25 cellular contexts compared by ENCODE assay signal in the genomic region with DNA sequence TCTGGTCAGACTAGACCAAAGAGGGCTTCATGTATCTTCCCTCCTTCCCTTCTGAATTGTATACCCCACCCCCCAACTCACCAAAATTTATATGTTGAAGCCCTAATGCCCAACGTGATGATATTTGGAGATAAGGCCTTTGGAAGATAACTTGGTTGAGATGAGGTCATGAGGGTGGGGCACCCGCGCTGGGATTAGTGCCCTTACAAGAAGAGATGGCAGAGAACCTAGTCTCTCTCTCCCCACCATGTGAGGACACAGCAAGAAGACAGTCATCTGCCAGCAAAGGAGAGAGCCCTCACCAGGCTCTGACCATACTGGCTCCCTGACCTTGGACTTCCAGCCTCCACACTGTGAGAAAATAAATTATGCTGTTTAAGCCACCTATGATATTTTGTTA. TPM values are rescaled to one million over a fixed set of nuclear protein-coding genes. Genes with fewer than 3 reads are reported as not detected.
"Had no signal": no experiment of that assay in that cellular context is flagged by ENCODE, and none has a peak within 500 bp of the region (broad histone marks: within the 10 kb centered on the region; RNA-seq: fewer than 3 reads in every experiment).

No MANE protein-coding gene starts in this region.

- H3K4me3 Mint-ChIP-seq: dendritic cell treated with granulocyte-macrophage colony-stimulating factor and Interleukin-4, amounts not matched to agents 40 ng/mL and 50 ng/mL, for 4 days; effector memory CD8-positive, alpha-beta T cell; natural killer cell; neural crest cell; stimulated activated naive B cell treated with anti-CD40 and anti-IgM and Interleukin-4, amounts not matched to agents 10 μg/mL and 1 μg/mL and 100 μg/mL, for 72 hours; stimulated activated naive CD8-positive, alpha-beta T cell treated with anti-CD3 and anti-CD28 coated beads, Interleukin-15, amount 100 ng/mL, for 72 hours had no signal

- H3K27ac ChIP-seq: foreskin keratinocyte, ovary, spleen, thoracic aorta had no signal

- ATAC-seq: effector memory CD8-positive, alpha-beta T cell; foreskin keratinocyte; left lobe of liver; natural killer cell; right cardiac atrium; stimulated activated naive B cell treated with anti-CD40 and anti-IgM and Interleukin-4, amounts not matched to agents 10 μg/mL and 1 μg/mL and 100 μg/mL, for 72 hours; stimulated activated naive CD8-positive, alpha-beta T cell treated with anti-CD3 and anti-CD28 coated beads, Interleukin-15, amount 100 ng/mL, for 72 hours had no signal

- DNase-seq: effector memory CD8-positive, alpha-beta T cell; erythroblast; foreskin keratinocyte; head of caudate nucleus; hippocampal formation; kidney glomerular epithelial cell; mammary epithelial cell; natural killer cell; nucleus accumbens; spleen; stimulated activated CD4-positive, alpha-beta T cell treated with anti-CD3 and anti-CD28 coated beads, Interleukin-15, amount 100 ng/mL, for 24 hours; stimulated activated CD4-positive, alpha-beta T cell treated with anti-CD3 and anti-CD28 coated beads, Interleukin-1b, Interleukin-23, amount 100 ng/mL, for 48 hours; stimulated activated CD4-positive, alpha-beta T cell treated with anti-CD3 and anti-CD28 coated beads, Interleukin-4, amount 100 ng/mL, for 24 hours; stimulated activated naive B cell treated with anti-CD40 and anti-IgM and Interleukin-4, amounts not matched to agents 10 μg/mL and 1 μg/mL and 100 μg/mL, for 72 hours; stimulated activated naive CD8-positive, alpha-beta T cell treated with anti-CD3 and anti-CD28 coated beads, Interleukin-15, amount 100 ng/mL, for 72 hours; trophoblast cell had no signal

- H3K27me3 ChIP-seq: foreskin keratinocyte, ovary, spleen had no signal

- H3K9me3 ChIP-seq: thoracic aorta had no signal

- H3K4me1 Mint-ChIP-seq: neural crest cell; stimulated activated naive B cell treated with anti-CD40 and anti-IgM and Interleukin-4, amounts not matched to agents 10 μg/mL and 1 μg/mL and 100 μg/mL, for 72 hours had no signal

- H3K36me3 ChIP-seq: ovary had no signal

- H3K4me3 ChIP-seq: ovary, spleen, thoracic aorta had no signal

- H3K4me1 ChIP-seq: foreskin keratinocyte had no signal

- H3K9me3 Mint-ChIP-seq: effector memory CD8-positive, alpha-beta T cell; stimulated activated naive B cell treated with anti-CD40 and anti-IgM and Interleukin-4, amounts not matched to agents 10 μg/mL and 1 μg/mL and 100 μg/mL, for 72 hours had no signal

- H3K27me3 Mint-ChIP-seq: dendritic cell treated with granulocyte-macrophage colony-stimulating factor and Interleukin-4, amounts not matched to agents 40 ng/mL and 50 ng/mL, for 4 days; effector memory CD8-positive, alpha-beta T cell; progenitor cell of endocrine pancreas; stimulated activated naive B cell treated with anti-CD40 and anti-IgM and Interleukin-4, amounts not matched to agents 10 μg/mL and 1 μg/mL and 100 μg/mL, for 72 hours; stimulated activated naive CD8-positive, alpha-beta T cell treated with anti-CD3 and anti-CD28 coated beads, Interleukin-15, amount 100 ng/mL, for 72 hours had no signal

- H3K27ac Mint-ChIP-seq: dendritic cell treated with granulocyte-macrophage colony-stimulating factor and Interleukin-4, amounts not matched to agents 40 ng/mL and 50 ng/mL, for 4 days; progenitor cell of endocrine pancreas; stimulated activated naive B cell treated with anti-CD40 and anti-IgM and Interleukin-4, amounts not matched to agents 10 μg/mL and 1 μg/mL and 100 μg/mL, for 72 hours; stimulated activated naive CD8-positive, alpha-beta T cell treated with anti-CD3 and anti-CD28 coated beads, Interleukin-15, amount 100 ng/mL, for 72 hours had no signal

- FAIRE-seq: endothelial cell of umbilical vein, islet of Langerhans had no signal

RNA-seq across cellular contexts. Expression of a gene that starts 23.0 kb away (rescaled TPM):
- total RNA-seq: endothelial cell of umbilical vein, foreskin keratinocyte had no signal
- polyA plus RNA-seq: endothelial cell of umbilical vein, mammary epithelial cell had no signal
